Comparison of ENCODE assay signal across 27 cellular contexts in genomic region chr14:103788086-103788485, GRCh38.
"Had no signal": no experiment of that assay in that cellular context is flagged by ENCODE, and none has a peak within 500 bp of the region (broad histone marks: within the 10 kb centered on the region; RNA-seq: fewer than 3 reads in every experiment).

No MANE protein-coding gene starts in this region.

- H3K4me3 Mint-ChIP-seq: activated CD4-positive, alpha-beta memory T cell treated with anti-CD3 and anti-CD28 coated beads for 36 hours; activated CD4-positive, alpha-beta T cell treated with anti-CD3 and anti-CD28 coated beads for 36 hours; activated CD4-positive, alpha-beta T cell treated with anti-CD3 and anti-CD28 coated beads, Interleukin-2, amount 10 ng/mL, durations not matched to agents 24 days and 14 days; activated naive CD4-positive, alpha-beta T cell treated with anti-CD3 and anti-CD28 coated beads, Interleukin-2, amount 10 ng/mL, durations not matched to agents 7 days and 5 days; activated naive CD8-positive, alpha-beta T cell treated with anti-CD3 and anti-CD28 coated beads, Interleukin-2, amount 10 ng/mL, durations not matched to agents 7 days and 5 days; activated T-cell treated with anti-CD3 and anti-CD28 coated beads, Interleukin-2, amount 50 U/mL, for 24 hours; activated T-cell treated with anti-CD3 and anti-CD28 coated beads, Interleukin-2, amount 50 U/mL, for 72 hours; central memory CD8-positive, alpha-beta T cell; dendritic cell treated with granulocyte-macrophage colony-stimulating factor and Interleukin-4, amounts not matched to agents 40 ng/mL and 50 ng/mL, for 4 days; endodermal cell had no signal

- H3K27ac Mint-ChIP-seq: activated CD4-positive, alpha-beta memory T cell treated with anti-CD3 and anti-CD28 coated beads for 36 hours; activated CD4-positive, alpha-beta T cell treated with anti-CD3 and anti-CD28 coated beads for 36 hours; activated CD4-positive, alpha-beta T cell treated with anti-CD3 and anti-CD28 coated beads, Interleukin-2, amount 10 ng/mL, durations not matched to agents 24 days and 14 days; activated naive CD4-positive, alpha-beta T cell treated with anti-CD3 and anti-CD28 coated beads, Interleukin-2, amount 10 ng/mL, durations not matched to agents 7 days and 5 days; activated naive CD4-positive, alpha-beta T cell treated with anti-CD3 and anti-CD28 coated beads, Interleukin-2, amount 50 U/mL, for 72 hours; activated naive CD8-positive, alpha-beta T cell treated with anti-CD3 and anti-CD28 coated beads, Interleukin-2, amount 10 ng/mL, durations not matched to agents 7 days and 5 days; activated T-cell treated with anti-CD3 and anti-CD28 coated beads, Interleukin-2, amount 50 U/mL, for 24 hours; activated T-cell treated with anti-CD3 and anti-CD28 coated beads, Interleukin-2, amount 50 U/mL, for 72 hours; dendritic cell treated with granulocyte-macrophage colony-stimulating factor and Interleukin-4, amounts not matched to agents 40 ng/mL and 50 ng/mL, for 4 days; endodermal cell had no signal

- H3K27me3 ChIP-seq: ascending aorta, brain microvascular endothelial cell, dorsolateral prefrontal cortex, esophagus muscularis mucosa, gastroesophageal sphincter had no signal

- H3K36me3 ChIP-seq: brain microvascular endothelial cell had no signal

- ATAC-seq: activated CD4-positive, alpha-beta T cell treated with anti-CD3 and anti-CD28 coated beads for 36 hours; activated naive CD4-positive, alpha-beta T cell treated with anti-CD3 and anti-CD28 coated beads, Interleukin-2, amount 50 U/mL, for 72 hours; activated T-cell treated with anti-CD3 and anti-CD28 coated beads, Interleukin-2, amount 50 U/mL, for 72 hours; gastroesophageal sphincter had no signal

- H3K27ac ChIP-seq: ascending aorta, brain microvascular endothelial cell, coronary artery, esophagus muscularis mucosa, gastroesophageal sphincter had no signal

- H3K4me3 ChIP-seq: ascending aorta, coronary artery, dorsolateral prefrontal cortex, esophagus muscularis mucosa, gastroesophageal sphincter had no signal

- DNase-seq: activated CD4-positive, alpha-beta memory T cell treated with anti-CD3 and anti-CD28 coated beads for 36 hours; activated CD4-positive, alpha-beta T cell treated with anti-CD3 and anti-CD28 coated beads for 36 hours; activated CD4-positive, alpha-beta T cell treated with anti-CD3 and anti-CD28 coated beads, Interleukin-2, amount 10 ng/mL, durations not matched to agents 24 days and 14 days; activated CD4-positive, CD25-positive, alpha-beta regulatory T cell; activated CD4-positive, CD25-positive, alpha-beta regulatory T cell treated with anti-CD3 and anti-CD28 coated beads, Interleukin-2, amount 50 U/mL, for 72 hours; activated CD8-positive, alpha-beta memory T cell treated with anti-CD3 and anti-CD28 coated beads, Interleukin-2, amount 50 U/mL, for 48 hours; activated gamma-delta T cell; activated naive CD4-positive, alpha-beta T cell; activated naive CD4-positive, alpha-beta T cell treated with anti-CD3 and anti-CD28 coated beads, Interleukin-2, amount 10 ng/mL, durations not matched to agents 7 days and 5 days; activated naive CD8-positive, alpha-beta T cell treated with anti-CD3 and anti-CD28 coated beads, Interleukin-2, amount 10 ng/mL, durations not matched to agents 7 days and 5 days; activated T-cell treated with anti-CD3 and anti-CD28 coated beads for 4 hours; activated T-cell treated with anti-CD3 and anti-CD28 coated beads, Interleukin-2, amount 50 U/mL, for 24 hours; activated T-cell treated with anti-CD3 and anti-CD28 coated beads, Interleukin-2, amount 50 U/mL, for 72 hours; brain microvascular endothelial cell; dorsolateral prefrontal cortex; effector memory CD4-positive, alpha-beta T cell; endodermal cell; erythroblast; foreskin melanocyte; T-helper 2 cell had no signal

- H3K36me3 Mint-ChIP-seq: activated naive CD4-positive, alpha-beta T cell treated with anti-CD3 and anti-CD28 coated beads, Interleukin-2, amount 10 ng/mL, durations not matched to agents 7 days and 5 days; activated naive CD4-positive, alpha-beta T cell treated with anti-CD3 and anti-CD28 coated beads, Interleukin-2, amount 50 U/mL, for 72 hours; activated naive CD8-positive, alpha-beta T cell treated with anti-CD3 and anti-CD28 coated beads, Interleukin-2, amount 10 ng/mL, durations not matched to agents 7 days and 5 days had no signal

- H3K4me1 Mint-ChIP-seq: activated CD4-positive, alpha-beta T cell treated with anti-CD3 and anti-CD28 coated beads for 36 hours; activated CD4-positive, alpha-beta T cell treated with anti-CD3 and anti-CD28 coated beads, Interleukin-2, amount 10 ng/mL, durations not matched to agents 24 days and 14 days; activated naive CD4-positive, alpha-beta T cell treated with anti-CD3 and anti-CD28 coated beads, Interleukin-2, amount 10 ng/mL, durations not matched to agents 7 days and 5 days; activated naive CD8-positive, alpha-beta T cell treated with anti-CD3 and anti-CD28 coated beads, Interleukin-2, amount 10 ng/mL, durations not matched to agents 7 days and 5 days; central memory CD8-positive, alpha-beta T cell; endodermal cell had no signal

- H3K9me3 Mint-ChIP-seq: activated CD4-positive, alpha-beta memory T cell treated with anti-CD3 and anti-CD28 coated beads for 36 hours; activated CD4-positive, alpha-beta T cell treated with anti-CD3 and anti-CD28 coated beads, Interleukin-2, amount 10 ng/mL, durations not matched to agents 24 days and 14 days; activated naive CD4-positive, alpha-beta T cell treated with anti-CD3 and anti-CD28 coated beads, Interleukin-2, amount 10 ng/mL, durations not matched to agents 7 days and 5 days; activated naive CD4-positive, alpha-beta T cell treated with anti-CD3 and anti-CD28 coated beads, Interleukin-2, amount 50 U/mL, for 72 hours; activated naive CD8-positive, alpha-beta T cell treated with anti-CD3 and anti-CD28 coated beads, Interleukin-2, amount 10 ng/mL, durations not matched to agents 7 days and 5 days; activated T-cell treated with anti-CD3 and anti-CD28 coated beads, Interleukin-2, amount 50 U/mL, for 24 hours; activated T-cell treated with anti-CD3 and anti-CD28 coated beads, Interleukin-2, amount 50 U/mL, for 72 hours; central memory CD8-positive, alpha-beta T cell; dendritic cell treated with granulocyte-macrophage colony-stimulating factor and Interleukin-4, amounts not matched to agents 40 ng/mL and 50 ng/mL, for 4 days; endodermal cell had no signal

- H3K9me3 ChIP-seq: ascending aorta, esophagus muscularis mucosa, gastroesophageal sphincter had no signal

- H3K27me3 Mint-ChIP-seq: activated CD4-positive, alpha-beta memory T cell treated with anti-CD3 and anti-CD28 coated beads for 36 hours; activated CD4-positive, alpha-beta T cell treated with anti-CD3 and anti-CD28 coated beads for 36 hours; activated CD4-positive, alpha-beta T cell treated with anti-CD3 and anti-CD28 coated beads, Interleukin-2, amount 10 ng/mL, durations not matched to agents 24 days and 14 days; activated naive CD4-positive, alpha-beta T cell treated with anti-CD3 and anti-CD28 coated beads, Interleukin-2, amount 10 ng/mL, durations not matched to agents 7 days and 5 days; activated naive CD8-positive, alpha-beta T cell treated with anti-CD3 and anti-CD28 coated beads, Interleukin-2, amount 10 ng/mL, durations not matched to agents 7 days and 5 days; activated T-cell treated with anti-CD3 and anti-CD28 coated beads, Interleukin-2, amount 50 U/mL, for 24 hours; central memory CD8-positive, alpha-beta T cell had no signal

- H3K4me1 ChIP-seq: ascending aorta, esophagus muscularis mucosa, gastroesophageal sphincter had no signal
